Comparison of ENCODE assay signal across 8 cellular contexts in genomic region chr4:38803833-38804653, GRCh38. TPM values are rescaled to one million over a fixed set of nuclear protein-coding genes. Genes with fewer than 3 reads are reported as not detected.
A peak's percentile ranks its signal among the peaks of the same experiment; 100 is the strongest.
DNase-seq lines count a peak whose midpoint lies in the region; ATAC-seq and TF ChIP-seq lines count a peak whose summit lies in the region.

No MANE protein-coding gene starts in this region.

- DNase-seq in DND-41, result no peak
- peak; percentile 24 for DNase-seq in MV-4-11 (lab: John Stamatoyannopoulos, UW)
- no peak for DNase-seq in dorsolateral prefrontal cortex
- DNase-seq in neural progenitor cell (ENCODE audit: low spot score), result no peak
- DNase-seq in SJCRH30, result no peak
- no peak for DNase-seq in NCI-H2081 (lab: John Stamatoyannopoulos, UW)
- DNase-seq in SW480 (ENCODE audit: low spot score), result no peak

- no peaks in the 10 kb centered on the region for H4K20me1 ChIP-seq in DND-41 (ENCODE audit: insufficient read depth, low read length)
- H4K20me1 ChIP-seq in neural progenitor cell (ENCODE audit: low read depth), result no peaks in the 10 kb centered on the region

- ATAC-seq in DND-41 (ENCODE audit: insufficient read depth, low read depth), result no peak
- peak; percentile 79 for ATAC-seq in GM21447 (IDR thresholded peaks at IDR 0.05; ENCODE audit: unreplicated experiment)

- H3K9me3 ChIP-seq in DND-41 (ENCODE audit: insufficient read depth, low read length, severe bottlenecking) (peaks cover 13% of the 10 kb centered on the region), neural progenitor cell (ENCODE audit: low read depth) (peaks cover 4% of the 10 kb centered on the region), SJCRH30 (replicated peaks) (no peaks in the 10 kb centered on the region)

- no peaks in the 10 kb centered on the region for H3K36me3 ChIP-seq in DND-41 (ENCODE audit: insufficient read depth, low read length)
- H3K36me3 ChIP-seq in neural progenitor cell, result no peaks in the 10 kb centered on the region
- no peaks in the 10 kb centered on the region for H3K36me3 ChIP-seq in SJCRH30

- H3K4me2 ChIP-seq in DND-41 (ENCODE audit: insufficient read depth, low read length) (no peak overlapping the region), neural progenitor cell (no peak overlapping the region)

- peaks cover 3% of the 10 kb centered on the region for H3K4me1 Mint-ChIP-seq in neural progenitor cell

- H2AFZ ChIP-seq in DND-41 (ENCODE audit: low read depth, low read length) (peak overlapping the region; percentile 55), neural progenitor cell (replicated peaks) (peak overlapping the region; percentile 34)

- H3K4me3 ChIP-seq in DND-41 (ENCODE audit: low read depth in 1 of 2, low read length in 2 of 2) (no peak overlapping the region), dorsolateral prefrontal cortex (peak overlapping the region in 58 of 59 donors; percentile 5 to 60 (median 41)), neural progenitor cell (no peak overlapping the region), SJCRH30 (no peak overlapping the region)

- no peaks in the 10 kb centered on the region for H3K4me1 ChIP-seq in DND-41 (ENCODE audit: insufficient read depth, low read length)
- no peaks in the 10 kb centered on the region for H3K4me1 ChIP-seq in neural progenitor cell
- H3K4me1 ChIP-seq in SJCRH30, result no peaks in the 10 kb centered on the region

- intact Hi-C loops in dorsolateral prefrontal cortex (cut with DNase I), result no loop called here

- H3K4me3 Mint-ChIP-seq in neural progenitor cell, result no peak overlapping the region

- peaks cover 5% of the 10 kb centered on the region for H3K27me3 Mint-ChIP-seq in neural progenitor cell (ENCODE audit: insufficient read depth, low read depth)

- H3K27ac Mint-ChIP-seq in neural progenitor cell, result no peak overlapping the region

- H3K9ac ChIP-seq in DND-41 (ENCODE audit: low read depth, low read length) (no peak overlapping the region), neural progenitor cell (no peak overlapping the region)

- H3K79me2 ChIP-seq in DND-41 (ENCODE audit: insufficient read depth, low read length) (no peaks in the 10 kb centered on the region), neural progenitor cell (ENCODE audit: low read depth) (no peaks in the 10 kb centered on the region)

- no peak for TF ChIP-seq CTCF in DND-41 (IDR thresholded peaks at IDR 0.05; ENCODE audit: borderline replicate concordance, extremely low read depth, low read length, poor library complexity, severe bottlenecking)
- no peak for TF ChIP-seq CTCF in dorsolateral prefrontal cortex (IDR thresholded peaks at IDR 0.05 in 54 of 56, conservative IDR thresholded peaks at IDR 0.05 in 2 of 56; ENCODE audit: low read depth in 1 of 56, partially characterized antibody in 56 of 56)
- no peak for TF ChIP-seq CTCF in neural progenitor cell (IDR thresholded peaks at IDR 0.05)

- no peak overlapping the region for H3K27ac ChIP-seq in DND-41 (ENCODE audit: low read length)
- peak overlapping the region in 56 of 59 donors; percentile 2 to 87 (median 66) for H3K27ac ChIP-seq in dorsolateral prefrontal cortex
- H3K27ac ChIP-seq in neural progenitor cell, result no peak overlapping the region
- H3K27ac ChIP-seq in SJCRH30, result no peak overlapping the region

- peaks cover 3% of the 10 kb centered on the region for H3K36me3 Mint-ChIP-seq in neural progenitor cell

- H3K9me3 Mint-ChIP-seq in neural progenitor cell, result peaks cover 28% of the 10 kb centered on the region

- no peaks in the 10 kb centered on the region for H3F3A ChIP-seq in neural progenitor cell (ENCODE audit: low read depth)

- H3K27me3 ChIP-seq in DND-41 (ENCODE audit: insufficient read depth, low read length, poor library complexity), result no peaks in the 10 kb centered on the region
- no peaks in the 10 kb centered on the region for H3K27me3 ChIP-seq in dorsolateral prefrontal cortex
- H3K27me3 ChIP-seq in neural progenitor cell, result no peaks in the 10 kb centered on the region
- no peaks in the 10 kb centered on the region for H3K27me3 ChIP-seq in SJCRH30

RNA-seq across cellular contexts. Expression of gene TLR1, which starts 0.5 kb away (rescaled TPM):
- total RNA-seq in dorsolateral prefrontal cortex (10 to 100 TPM in 39 of 120 experiments, 1 to 10 TPM in 81; 1.4 to 23.9 (median 8.6) TPM), neural progenitor cell (ENCODE audit: low replicate concordance) (0.03 TPM in 1 of 2 replicates, not detected in the other)
- 0.53 and 0.61 TPM in 2 replicates for total RNA-seq in SJCRH30 (2014; rRNA removed; shearing (Covaris generic))

RNA-seq across cellular contexts. Expression of gene TLR10, which starts 21.3 kb away (rescaled TPM):
- total RNA-seq in dorsolateral prefrontal cortex (1 to 10 TPM in 91 of 120 experiments, under 1 TPM in 29; 0.27 to 6.7 (median 1.5) TPM), neural progenitor cell (ENCODE audit: low replicate concordance) (not detected in 2 replicates)
- total RNA-seq in SJCRH30 (2014; rRNA removed; shearing (Covaris generic)), result not detected in 2 replicates

RNA-seq across cellular contexts. Expression of gene TLR6, which starts 52.6 kb away (rescaled TPM):
- total RNA-seq in dorsolateral prefrontal cortex (1 to 10 TPM; 1.1 to 8.9 (median 3.7) TPM), neural progenitor cell (ENCODE audit: low replicate concordance) (0.06 and 0.07 TPM in 2 replicates)
- total RNA-seq in SJCRH30 (2014; rRNA removed; shearing (Covaris generic)), result 0.20 and 0.51 TPM in 2 replicates

Comparison
In these comparisons a context has a peak if more than half of its experiments do, and no peak if none do; other contexts are left out.
1. H3K27ac ChIP-seq: peak in dorsolateral prefrontal cortex (56 of 59); none in DND-41 (single experiment), neural progenitor cell (single experiment) and SJCRH30 (single experiment).
2. H3K4me3 ChIP-seq: peak in dorsolateral prefrontal cortex (58 of 59); none in DND-41 (0 of 2), neural progenitor cell (single experiment) and SJCRH30 (single experiment).